In genomic region chr7:114051871-114052324, GRCh38 we compare ENCODE assay signal across 10 cellular contexts.
DNase-seq lines count a peak whose midpoint lies in the region; ATAC-seq and TF ChIP-seq lines count a peak whose summit lies in the region.
"Had no signal": no experiment of that assay in that cellular context is flagged by ENCODE, and none has a peak within 500 bp of the region (broad histone marks: within the 10 kb centered on the region; RNA-seq: fewer than 3 reads in every experiment).

No MANE protein-coding gene starts in this region.

- H3K27ac ChIP-seq in Karpas-422 (ENCODE audit: low read length) (peak overlapping the region; percentile 58), dorsolateral prefrontal cortex (no peak overlapping the region), SK-N-SH (ENCODE audit: low read depth in 2 of 2, low read length in 1 of 2) (no peak overlapping the region)

- DNase-seq in Karpas-422 (peak; percentile 48), medulla oblongata (ENCODE audit: extremely low spot score) (peak; percentile 64), dorsolateral prefrontal cortex (no peak), kidney glomerular epithelial cell (lab: John Stamatoyannopoulos, UW) (no peak), DMS153 treated with DMSO at 0.1 percent for 48 hours (lab: John Stamatoyannopoulos, UW; ENCODE audit: unreplicated experiment) (no peak), SK-N-SH (no peak)
- DNase-seq: activated T-cell treated with anti-CD3 and anti-CD28 coated beads, Interleukin-2, amount 50 U/mL, for 1 hour had no signal

- H3K27me3 ChIP-seq in Karpas-422 (ENCODE audit: low read length) (no peaks in the 10 kb centered on the region), dorsolateral prefrontal cortex (no peaks in the 10 kb centered on the region), SK-N-SH (ENCODE audit: insufficient read depth) (peaks cover 21% of the 10 kb centered on the region; the same call in 1 of the 2 replicates)

- no peak for TF ChIP-seq RAD21 in SK-N-SH (IDR thresholded peaks at IDR 0.05; ENCODE audit: low read length)

- TF ChIP-seq EP300 in SK-N-SH (IDR thresholded peaks at IDR 0.05; ENCODE audit: borderline replicate concordance in 1 of 2, low read depth in 1 of 2, low read length in 1 of 2): no peak

- 0% methylated on average over 1 of the region's 1 CpG for WGBS in SK-N-SH (ENCODE audit: low lambda C conversion rate)

- no peaks in the 10 kb centered on the region for H3F3A ChIP-seq in SK-N-SH (replicated peaks; ENCODE audit: insufficient read depth)

- TF ChIP-seq CTCF in dorsolateral prefrontal cortex (IDR thresholded peaks at IDR 0.05 in 54 of 56, conservative IDR thresholded peaks at IDR 0.05 in 2 of 56; ENCODE audit: low read depth in 1 of 56, partially characterized antibody in 56 of 56) (no peak), SK-N-SH (IDR thresholded peaks at IDR 0.05) (no peak)

- ATAC-seq in GM19025 (IDR thresholded peaks at IDR 0.05; ENCODE audit: low read depth, unreplicated experiment) (peak; percentile 71), HG02840 (IDR thresholded peaks at IDR 0.05; ENCODE audit: low FRiP score, unreplicated experiment) (peak; percentile 84)
- ATAC-seq: Panc1 had no signal

- intact Hi-C loops in dorsolateral prefrontal cortex (cut with DNase I): loop anchor here in 1 of 2 donors (10.0 kb wide), 1 partner anchor 163 kb away; no protein-coding TSS in a partner anchor

- H3K9me3 ChIP-seq in Karpas-422 (ENCODE audit: low read length) (peaks cover 6% of the 10 kb centered on the region; the same call in 1 of the 2 replicates), SK-N-SH (no peaks in the 10 kb centered on the region)

- CTCF ChIA-PET in SK-N-SH (lab: Yijun Ruan, JAX): no interaction called here

- H3K4me1 ChIP-seq in Karpas-422 (ENCODE audit: low read length) (peaks cover 10% of the 10 kb centered on the region), SK-N-SH (ENCODE audit: control insufficient read depth in 1 of 2, insufficient read depth in 2 of 2, low read depth in 1 of 2, low read length in 1 of 2) (peaks cover 0 to 7% of the 10 kb centered on the region in 2 experiments; a peak in 2 of 4 replicates)

- POLR2A ChIA-PET in SK-N-SH (lab: Yijun Ruan, JAX): no interaction called here

- H3K9me2 ChIP-seq in Karpas-422 (replicated peaks; ENCODE audit: insufficient read depth, low read length) (no peaks in the 10 kb centered on the region), SK-N-SH (no peaks in the 10 kb centered on the region)

- no peaks in the 10 kb centered on the region for H4K20me1 ChIP-seq in Karpas-422 (ENCODE audit: insufficient read depth, low read depth, low read length)
- no peaks in the 10 kb centered on the region for H4K20me1 ChIP-seq in SK-N-SH (ENCODE audit: insufficient read depth)

- no peak overlapping the region for H3K4me3 ChIP-seq in Karpas-422 (ENCODE audit: low read length)
- no peak overlapping the region for H3K4me3 ChIP-seq in dorsolateral prefrontal cortex
- no peak overlapping the region for H3K4me3 ChIP-seq in SK-N-SH (ENCODE audit: low read depth in 2 of 2, low read length in 1 of 2)

- H3K9ac ChIP-seq in Karpas-422 (ENCODE audit: low read length) (no peak overlapping the region), SK-N-SH (no peak overlapping the region)

- H2AFZ ChIP-seq in Karpas-422 (ENCODE audit: low read length): no peak overlapping the region
- no peak overlapping the region for H2AFZ ChIP-seq in SK-N-SH (ENCODE audit: low read depth)

- no peaks in the 10 kb centered on the region for H3K36me3 ChIP-seq in Karpas-422 (ENCODE audit: insufficient read depth, low read length)
- H3K36me3 ChIP-seq in SK-N-SH (replicated peaks in 1 of 2; ENCODE audit: control insufficient read depth in 1 of 2, insufficient read depth in 2 of 2, low read length in 1 of 2): no peaks in the 10 kb centered on the region

- H3K79me2 ChIP-seq in Karpas-422 (ENCODE audit: low read length): no peaks in the 10 kb centered on the region
- no peaks in the 10 kb centered on the region for H3K79me2 ChIP-seq in SK-N-SH (ENCODE audit: insufficient read depth)

- no peak overlapping the region for H3K4me2 ChIP-seq in Karpas-422 (ENCODE audit: low read depth, low read length, poor library complexity, severe bottlenecking)
- H3K4me2 ChIP-seq in SK-N-SH: no peak overlapping the region

TF ChIP-seq in SK-N-SH, 30 proteins besides CTCF, POLR2A, EP300 and RAD21 (continues in another document):
- TF ChIP-seq ELF1 (IDR thresholded peaks at IDR 0.05) (no peak), RCOR1 (IDR thresholded peaks at IDR 0.05; ENCODE audit: low read length) (no peak), SMC3 (IDR thresholded peaks at IDR 0.05; ENCODE audit: low read depth, low read length) (no peak), USF2 (IDR thresholded peaks at IDR 0.05; ENCODE audit: borderline replicate concordance, low read depth, low read length) (no peak), JUND (IDR thresholded peaks at IDR 0.05) (no peak), YY1 (IDR thresholded peaks at IDR 0.05; ENCODE audit: low read depth) (no peak), RFX5 (IDR thresholded peaks at IDR 0.05; ENCODE audit: low read length) (no peak), MAX (IDR thresholded peaks at IDR 0.05; ENCODE audit: low read depth) (no peak), MXI1 (IDR thresholded peaks at IDR 0.05; ENCODE audit: low read depth, low read length) (no peak), TAF1 (IDR thresholded peaks at IDR 0.05; ENCODE audit: borderline replicate concordance, low read depth, low read length) (no peak), REST (IDR thresholded peaks at IDR 0.05; ENCODE audit: low read depth, low read length) (no peak), IRF3 (IDR thresholded peaks at IDR 0.05; ENCODE audit: low read depth, low read length) (no peak), USF1 (IDR thresholded peaks at IDR 0.05; ENCODE audit: borderline replicate concordance, low read depth) (no peak), SIN3A (IDR thresholded peaks at IDR 0.05; ENCODE audit: borderline replicate concordance, low read depth, low read length) (no peak), TCF12 (IDR thresholded peaks at IDR 0.05) (no peak), FOXJ3 (CRISPR knock-in tag; IDR thresholded peaks at IDR 0.05) (no peak)
- TF ChIP-seq, protein P1, sequence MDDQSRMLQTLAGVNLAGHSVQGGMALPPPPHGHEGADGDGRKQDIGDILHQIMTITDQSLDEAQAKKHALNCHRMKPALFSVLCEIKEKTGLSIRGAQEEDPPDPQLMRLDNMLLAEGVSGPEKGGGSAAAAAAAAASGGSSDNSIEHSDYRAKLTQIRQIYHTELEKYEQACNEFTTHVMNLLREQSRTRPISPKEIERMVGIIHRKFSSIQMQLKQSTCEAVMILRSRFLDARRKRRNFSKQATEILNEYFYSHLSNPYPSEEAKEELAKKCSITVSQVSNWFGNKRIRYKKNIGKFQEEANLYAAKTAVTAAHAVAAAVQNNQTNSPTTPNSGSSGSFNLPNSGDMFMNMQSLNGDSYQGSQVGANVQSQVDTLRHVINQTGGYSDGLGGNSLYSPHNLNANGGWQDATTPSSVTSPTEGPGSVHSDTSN (IDR thresholded peaks at IDR 0.05): no peak

Comparison
In these comparisons a context has a peak if more than half of its experiments do, and no peak if none do; other contexts are left out.
1. DNase-seq: peak in Karpas-422 (single experiment) and medulla oblongata (single experiment); none in dorsolateral prefrontal cortex (0 of 10), kidney glomerular epithelial cell (single experiment), DMS153 treated with DMSO at 0.1 percent for 48 hours (single experiment) and SK-N-SH (single experiment).